ENCODE assay signal across 23 cellular contexts in genomic region chr1:63328140-63328521, GRCh38. TPM values are rescaled to one million over a fixed set of nuclear protein-coding genes. Genes with fewer than 3 reads are reported as not detected.
DNase-seq lines count a peak whose midpoint lies in the region; ATAC-seq and TF ChIP-seq lines count a peak whose summit lies in the region.
"Had no signal": no experiment of that assay in that cellular context is flagged by ENCODE, and none has a peak within 500 bp of the region (broad histone marks: within the 10 kb centered on the region; RNA-seq: fewer than 3 reads in every experiment).

No MANE protein-coding gene starts in this region.

- H2BK15ac ChIP-seq in H9 (ENCODE audit: low read depth, low read length): no peak overlapping the region

- H3K36me3 Mint-ChIP-seq in H9 (ENCODE audit: insufficient read depth in 1 of 3, low read depth in 3 of 3) (peaks cover 0 to 3% (median 0%) of the 10 kb centered on the region in 3 experiments; a peak in 3 of 7 replicates), neural crest cell (ENCODE audit: low read depth) (peaks cover 11% of the 10 kb centered on the region)

- H3K4me1 Mint-ChIP-seq in H9 (peaks cover 53 to 64% of the 10 kb centered on the region in 2 experiments), neural crest cell (peaks cover 35% of the 10 kb centered on the region)

- WGBS in H9 (ENCODE audit: extremely low coverage, insufficient read length, low lambda C conversion rate): no CpG with 5 or more reads among the region's 7 CpGs

- no peak overlapping the region for H3T11ph ChIP-seq in H9 (ENCODE audit: low read length)

- H4K5ac ChIP-seq in H9 (ENCODE audit: insufficient read length, low read depth, low read length): no peak overlapping the region

- H4K91ac ChIP-seq in H9 (ENCODE audit: insufficient read length, low read depth, low read length): no peak overlapping the region

- H3K4ac ChIP-seq in H9 (ENCODE audit: low read depth, low read length): no peak overlapping the region

- H3K9me3 ChIP-seq in DOHH2 (ENCODE audit: control insufficient read depth, insufficient read depth, low read length) (no peaks in the 10 kb centered on the region; the same call in 1 of the 2 replicates), H9 (ENCODE audit: control insufficient read depth, low read depth, low read length) (no peaks in the 10 kb centered on the region), Panc1 (ENCODE audit: control insufficient read depth, insufficient read depth, low read depth, low read length) (no peaks in the 10 kb centered on the region)
- H3K9me3 ChIP-seq: gastrocnemius medialis, SK-N-SH, upper lobe of right lung had no signal

- DNase-seq in H9: peak; percentile 37
- no peak for DNase-seq in Panc1 (ENCODE audit: low read depth, low spot score)
- no peak for DNase-seq in neural crest cell (ENCODE audit: low read depth, low spot score)
- no peak for DNase-seq in epidermal melanocyte (ENCODE audit: insufficient read length, low spot score)
- DNase-seq in C1 segment of cervical spinal cord (lab: John Stamatoyannopoulos, UW): no peak
- no peak for DNase-seq in T-helper 2 cell
- DNase-seq: activated CD4-positive, alpha-beta T cell treated with anti-CD3 and anti-CD28 coated beads, Interleukin-2, amount 50 U/mL, for 1 hour; kidney glomerular epithelial cell had no signal

- TF ChIP-seq CTCF in DOHH2 (IDR thresholded peaks at IDR 0.05; ENCODE audit: low read depth, low read length, poor library complexity, severe bottlenecking) (no peak), H9 (conservative IDR thresholded peaks at IDR 0.05) (no peak), Panc1 (IDR thresholded peaks at IDR 0.05) (no peak), neural crest cell (conservative IDR thresholded peaks at IDR 0.05) (no peak)

- no peaks in the 10 kb centered on the region for H3K36me3 ChIP-seq in DOHH2 (ENCODE audit: control insufficient read depth, low read length)
- H3K36me3 ChIP-seq in Panc1 (ENCODE audit: control insufficient read depth, insufficient read depth, low read length): no peaks in the 10 kb centered on the region
- H3K36me3 ChIP-seq: brain microvascular endothelial cell, gastrocnemius medialis, upper lobe of right lung had no signal

- peaks cover 5% of the 10 kb centered on the region; the same call in 1 of the 2 replicates for H3F3A ChIP-seq in DOHH2 (ENCODE audit: control insufficient read depth, insufficient read depth)

- no peak overlapping the region for H2BK20ac ChIP-seq in H9 (ENCODE audit: low read depth, low read length, poor library complexity, severe bottlenecking)

- peaks cover 0 to 2% of the 10 kb centered on the region in 2 experiments; a peak in 3 of 5 replicates for H3K9me3 Mint-ChIP-seq in H9
- no peaks in the 10 kb centered on the region for H3K9me3 Mint-ChIP-seq in neural crest cell

- no peak overlapping the region for H3K9ac ChIP-seq in H9 (ENCODE audit: extremely low read depth, insufficient read length, low read length)
- H3K9ac ChIP-seq: SK-N-SH had no signal

- H3K27me3 ChIP-seq in DOHH2 (ENCODE audit: control insufficient read depth, low read length): no peaks in the 10 kb centered on the region
- H3K27me3 ChIP-seq in H9 (ENCODE audit: insufficient read depth, low read length): peaks cover 14% of the 10 kb centered on the region; the same call in 1 of the 2 replicates
- peaks cover 12% of the 10 kb centered on the region for H3K27me3 ChIP-seq in Panc1 (ENCODE audit: control insufficient read depth, insufficient read depth, low read length)

- peaks cover 15% of the 10 kb centered on the region for H3K4me1 ChIP-seq in DOHH2 (ENCODE audit: control insufficient read depth, low read length)
- H3K4me1 ChIP-seq in H9 (ENCODE audit: insufficient read depth, low read length): peaks cover 19% of the 10 kb centered on the region; the same call in 1 of the 2 replicates
- no peaks in the 10 kb centered on the region for H3K4me1 ChIP-seq in Panc1 (ENCODE audit: control insufficient read depth, insufficient read depth, low read length)

- no peak overlapping the region for H2BK5ac ChIP-seq in H9 (ENCODE audit: insufficient read length, low read length)

- H3K27ac ChIP-seq in DOHH2 (ENCODE audit: low read depth, low read length) (no peak overlapping the region), H9 (ENCODE audit: insufficient read length, low read depth, low read length) (no peak overlapping the region), Panc1 (ENCODE audit: low read length) (no peak overlapping the region)
- H3K27ac ChIP-seq: brain microvascular endothelial cell, C4-2B, gastrocnemius medialis, hepatocyte, upper lobe of right lung had no signal

- H3K23ac ChIP-seq in H9 (ENCODE audit: insufficient read length, low read depth, low read length): no peak overlapping the region

- no peaks in the 10 kb centered on the region for H3K79me1 ChIP-seq in H9 (ENCODE audit: insufficient read depth, low read depth, low read length, poor library complexity, severe bottlenecking)

- intact Hi-C loops in Panc1 (cut with micrococcal nuclease; ENCODE audit: unreplicated experiment): loop anchor here (5.0 kb wide), 3 partner anchors 114 to 209 kb away; partner anchors contain the start of genes EFCAB7 and ITGB3BP

- H3K9me2 ChIP-seq in DOHH2 (replicated peaks; ENCODE audit: control insufficient read depth, low read length): no peaks in the 10 kb centered on the region
- H3K9me2 ChIP-seq: SK-N-SH had no signal

- BruUV-seq in Panc1 (replicated peaks; lab: Mats Ljungman, UMichigan): no TSS peak

- H2AK5ac ChIP-seq in H9 (ENCODE audit: insufficient read length, low read length): no peak overlapping the region

- no peak overlapping the region for H2BK120ac ChIP-seq in H9 (ENCODE audit: low read depth, low read length, poor library complexity, severe bottlenecking)

- peak overlapping the region; percentile 57 for H3K4me2 ChIP-seq in DOHH2 (ENCODE audit: low read length)
- H3K4me2 ChIP-seq in H9 (ENCODE audit: insufficient read depth, insufficient read length, low read length): peak overlapping the region; percentile 83
- H3K4me2 ChIP-seq: SK-N-SH had no signal

- in situ Hi-C loops in Panc1 (cut with HindIII; ENCODE audit: low pct_unique_long_range_greater_than_20kb, low sequenced_read_pairs): no loop called here

- H3K4me3 ChIP-seq in DOHH2 (ENCODE audit: low read length): peak overlapping the region; percentile 44
- H3K4me3 ChIP-seq in Panc1 (ENCODE audit: low read depth in 2 of 2, low read length in 2 of 2): no peak overlapping the region
- H3K4me3 ChIP-seq: gastrocnemius medialis, hepatocyte, K562, upper lobe of right lung had no signal

- H3K27ac Mint-ChIP-seq in H9 (peak overlapping the region in 2 of 3 experiments; percentile 2 to 50; a peak in 2 of 7 replicates), neural crest cell (ENCODE audit: unreplicated experiment) (no peak overlapping the region)

- H3K4me3 Mint-ChIP-seq in H9 (peak overlapping the region in 1 of 2 experiments; percentile 96; a peak in 2 of 5 replicates), neural crest cell (peak overlapping the region; percentile 95)
- H3K4me3 Mint-ChIP-seq: natural killer cell treated with Interleukin-12 subunit alpha and Interleukin-12 subunit beta and Interleukin-15 and Interleukin-18, amount 100 ng/mL, for 72 hours had no signal

- peaks cover 38% of the 10 kb centered on the region for H3K23me2 ChIP-seq in H9 (ENCODE audit: insufficient read length, low read depth, low read length, poor library complexity, severe bottlenecking)

- no peak overlapping the region; the same call in 1 of the 2 replicates for H3K14ac ChIP-seq in H9 (ENCODE audit: insufficient read depth, low read length)

- ATAC-seq in Panc1: peak; percentile 13; the same call in 1 of the 2 replicates

- H4K20me1 ChIP-seq in DOHH2 (ENCODE audit: control insufficient read depth, insufficient read depth, low read depth, low read length): no peaks in the 10 kb centered on the region
- H4K20me1 ChIP-seq in H9 (ENCODE audit: control insufficient read depth, insufficient read depth, insufficient read length): no peaks in the 10 kb centered on the region

- H3K79me2 ChIP-seq in DOHH2 (ENCODE audit: control insufficient read depth, low read length) (no peaks in the 10 kb centered on the region), H9 (ENCODE audit: insufficient read depth, low read length) (no peaks in the 10 kb centered on the region; the same call in 1 of the 2 replicates)
- H3K79me2 ChIP-seq: hepatocyte had no signal

- H3K27me3 Mint-ChIP-seq in H9 (ENCODE audit: low read depth): peaks cover 89% of the 10 kb centered on the region
- H3K27me3 Mint-ChIP-seq in neural crest cell (ENCODE audit: low read depth): peaks cover 91% of the 10 kb centered on the region

- POLR2A ChIA-PET in Panc1 (lab: Charles Lee): no interaction called here

- H3K56ac ChIP-seq in H9 (ENCODE audit: insufficient read length, low read depth, low read length): no peak overlapping the region

- no peak overlapping the region for H4K8ac ChIP-seq in H9 (replicated peaks; ENCODE audit: insufficient read length, low read depth, low read length)

- no peak overlapping the region for H3K18ac ChIP-seq in H9 (ENCODE audit: insufficient read length, low read depth, low read length)

- no peak overlapping the region for H2AFZ ChIP-seq in H9 (ENCODE audit: low read length)
- H2AFZ ChIP-seq: hepatocyte had no signal

- CTCF ChIA-PET in Panc1 (lab: Charles Lee): interaction anchor here (0.6 kb wide), 1 partner anchor 234 kb away, joined by 3 read pairs; no protein-coding TSS in a partner anchor

- no peak overlapping the region for H2BK12ac ChIP-seq in H9 (ENCODE audit: insufficient read length, low read depth, low read length)

RNA-seq across cellular contexts. Expression of gene FOXD3, which starts 5.8 kb away (rescaled TPM):
- total RNA-seq in H9 (2021): 25.8 and 26.1 TPM in 2 replicates
- total RNA-seq in Panc1 (2021; ENCODE audit: unreplicated experiment): 0.80 TPM
- polyA plus RNA-seq in Panc1 (2012; ENCODE audit: insufficient read length): 1.5 TPM
- total RNA-seq in neural crest cell: 42.5 and 46.9 TPM in 2 replicates
- total RNA-seq: activated T-cell treated with anti-CD3 and anti-CD28 coated beads, Interleukin-2, amount 50 U/mL, for 72 hours; cerebellum; dermis microvascular lymphatic vessel endothelial cell; fibroblast of lung; hepatocyte; natural killer cell treated with Interleukin-12 subunit alpha and Interleukin-12 subunit beta and Interleukin-15 and Interleukin-18, amount 100 ng/mL, for 72 hours; osteoblast; T-helper 2 cell treated with Interferon-gamma antibody and Interleukin-4, amounts not matched to agents 100 ng/mL and 5 ng/mL, for 36 hours; upper lobe of right lung had no signal
- polyA plus RNA-seq: fibroblast of lung, hepatocyte, SK-N-SH had no signal

RNA-seq across cellular contexts. Expression of gene ALG6, which starts 39.3 kb away (rescaled TPM):
- total RNA-seq in H9 (2021): 21.4 and 21.9 TPM in 2 replicates
- total RNA-seq in Panc1 (2021; ENCODE audit: unreplicated experiment): 22.6 TPM
- polyA plus RNA-seq in Panc1 (2012; ENCODE audit: insufficient read length): 7.4 TPM
- total RNA-seq in neural crest cell: 26.0 and 26.9 TPM in 2 replicates

Comparison
In these comparisons a context has a peak if more than half of its experiments do, and no peak if none do; other contexts are left out.
1. RNA of gene FOXD3, which starts 5.8 kb away (total RNA-seq): 42.5 to 46.9 TPM in neural crest cell and 25.8 to 26.1 TPM in H9; 0.80 TPM in Panc1 (single experiment); every median in the first group is over 10 times any median in the second.